16 cellular contexts compared by ENCODE assay signal in the genomic region with DNA sequence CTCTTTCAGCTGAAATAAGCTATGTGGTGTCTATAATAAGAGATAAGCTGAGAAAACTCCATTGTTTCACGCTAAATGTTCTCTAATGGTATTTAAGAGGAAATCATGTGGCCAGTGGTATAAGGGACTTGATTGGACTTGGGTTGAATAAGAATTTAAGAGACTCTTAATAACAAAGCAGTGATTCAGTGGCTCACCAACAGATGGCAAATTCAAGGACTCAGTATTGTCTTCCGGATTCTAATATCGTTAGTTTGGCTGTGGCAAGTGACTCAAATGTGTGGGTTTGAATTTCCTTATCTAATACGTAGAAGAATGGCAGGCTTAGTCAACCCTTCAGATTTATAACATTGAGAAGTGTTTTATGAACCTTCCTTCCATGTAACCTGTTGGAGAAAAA. TPM values are rescaled to one million over a fixed set of nuclear protein-coding genes. Genes with fewer than 3 reads are reported as not detected.
DNase-seq lines count a peak whose midpoint lies in the region; ATAC-seq, FAIRE-seq and TF ChIP-seq lines count a peak whose summit lies in the region.
"Had no signal": no experiment of that assay in that cellular context is flagged by ENCODE, and none has a peak within 500 bp of the region (broad histone marks: within the 10 kb centered on the region; RNA-seq: fewer than 3 reads in every experiment).

No MANE protein-coding gene starts in this region.

- FAIRE-seq in K562 (lab: Jason Lieb, UNC) (no peak), keratinocyte (lab: Jason Lieb, UNC) (peak; percentile 81), kidney (lab: Jason Lieb, UNC) (no peak)

- no peak for TF ChIP-seq RAD21 in K562 (CRISPR knock-in tag; conservative IDR thresholded peaks at IDR 0.05 in 1 of 2, IDR thresholded peaks at IDR 0.05 in 1 of 2)

- intact Hi-C loops in K562 (cut with micrococcal nuclease) (no loop called here), kidney (cut with DNase I) (no loop called here)

- no peak overlapping the region for H3K27ac ChIP-seq in K562 (ENCODE audit: extremely low read depth, low read depth, low read length)
- peak overlapping the region; percentile 58 for H3K27ac ChIP-seq in keratinocyte (ENCODE audit: control insufficient read depth, insufficient read depth, low read length)
- no peak overlapping the region for H3K27ac ChIP-seq in kidney (ENCODE audit: low read depth in 2 of 2, low read length in 2 of 2)
- H3K27ac ChIP-seq: BLaER1, neural progenitor cell, SK-N-MC had no signal

- H3K4me2 ChIP-seq in K562 (ENCODE audit: insufficient read depth, low read length) (no peak overlapping the region), keratinocyte (ENCODE audit: control insufficient read depth, extremely low read depth, insufficient read depth, low read depth, low read length) (peak overlapping the region; percentile 32)
- H3K4me2 ChIP-seq: BLaER1, neural progenitor cell had no signal

- peaks cover 1% of the 10 kb centered on the region; the same call in 2 of the 3 replicates for H3K36me3 ChIP-seq in K562 (ENCODE audit: control insufficient read depth, insufficient read depth, low read length)
- peaks cover 0 to 2% of the 10 kb centered on the region in 2 experiments for H3K36me3 ChIP-seq in keratinocyte (ENCODE audit: control insufficient read depth in 2 of 2, extremely low read depth in 1 of 2, insufficient read depth in 2 of 2, low read length in 2 of 2)
- H3K36me3 ChIP-seq in kidney (ENCODE audit: control insufficient read depth in 1 of 2, insufficient read depth in 2 of 2, low read length in 2 of 2): peaks cover 0 to 8% of the 10 kb centered on the region in 2 donors

- no TSS peak for BruUV-seq in K562 (replicated peaks; lab: Mats Ljungman, UMichigan)

- DNase-seq in COLO829 (ENCODE audit: low spot score): peak; percentile 81
- DNase-seq in M059J (ENCODE audit: low read depth): peak; percentile 92
- DNase-seq in K562 (ENCODE audit: extremely low read depth in 1 of 4, low spot score in 3 of 4): no peak
- no peak for DNase-seq in keratinocyte (ENCODE audit: low read depth, low spot score)
- DNase-seq in kidney: no peak
- DNase-seq in activated CD4-positive, alpha-beta T cell treated with anti-CD3 and anti-CD28 coated beads for 1 hour: no peak
- DNase-seq: activated CD4-positive, CD25-positive, alpha-beta regulatory T cell treated with anti-CD3 and anti-CD28 coated beads, Interleukin-2, amount 50 U/mL, for 72 hours; activated T-cell treated with anti-CD3 and anti-CD28 coated beads, Interleukin-2, amount 50 U/mL, for 4 hours; GF-D8; NCI-H1105 treated with DMSO at 0.1 percent for 48 hours; NCI-H510A had no signal

- POLR2A ChIA-PET in K562 (lab: Yijun Ruan, JAX): interaction anchor here (0.5 kb wide), 1 partner anchor 222 kb away, joined by 3 read pairs; no protein-coding TSS in a partner anchor

- CTCF ChIA-PET in K562 (lab: Yijun Ruan, JAX; ENCODE audit: low intra/inter-chr PET ratio): no interaction called here

- H3K4me1 ChIP-seq in K562 (replicated peaks in 1 of 2; ENCODE audit: control insufficient read depth in 2 of 2, insufficient read depth in 2 of 2, low read length in 2 of 2) (no peaks in the 10 kb centered on the region), keratinocyte (ENCODE audit: control insufficient read depth, extremely low read depth, insufficient read depth, low read length) (peaks cover 42% of the 10 kb centered on the region), kidney (ENCODE audit: control insufficient read depth in 1 of 2, insufficient read depth in 1 of 2, low read depth in 1 of 2, low read length in 2 of 2) (no peaks in the 10 kb centered on the region)
- H3K4me1 ChIP-seq: neural progenitor cell had no signal

- TF ChIP-seq POLR2A in K562 (conservative IDR thresholded peaks at IDR 0.05): no peak

- H2AFZ ChIP-seq in K562 (ENCODE audit: low read depth, low read length): no peak overlapping the region
- H2AFZ ChIP-seq in keratinocyte (ENCODE audit: control insufficient read depth, low read length): no peak overlapping the region
- H2AFZ ChIP-seq: neural progenitor cell had no signal

- H3K79me2 ChIP-seq in K562 (ENCODE audit: control insufficient read depth, insufficient read depth, low read length) (no peaks in the 10 kb centered on the region), keratinocyte (ENCODE audit: control insufficient read depth, insufficient read depth, low read length) (no peaks in the 10 kb centered on the region)

- ATAC-seq in K562: no peak
- ATAC-seq in HG02840 (IDR thresholded peaks at IDR 0.05; ENCODE audit: low FRiP score, unreplicated experiment): no peak
- no peak for ATAC-seq in GM21825 (IDR thresholded peaks at IDR 0.05; ENCODE audit: unreplicated experiment)
- ATAC-seq: activated T-cell treated with anti-CD3 and anti-CD28 coated beads, Interleukin-2, amount 50 U/mL, for 4 hours had no signal

- no peak for TF ChIP-seq CTCF in K562 (IDR thresholded peaks at IDR 0.05 in 2 of 3, conservative IDR thresholded peaks at IDR 0.05 in 1 of 3; ENCODE audit: insufficient read depth in 2 of 3, low read depth in 1 of 3, low read length in 3 of 3)
- peak in 1 of 3 experiments; percentile 18 for TF ChIP-seq CTCF in keratinocyte (optimal IDR thresholded peaks at IDR 0.05 in 1 of 3, IDR thresholded peaks at IDR 0.05 in 1 of 3, conservative IDR thresholded peaks at IDR 0.05 in 1 of 3; ENCODE audit: extremely low read depth in 1 of 3, insufficient read depth in 2 of 3, low read length in 3 of 3)
- no peak for TF ChIP-seq CTCF in kidney (IDR thresholded peaks at IDR 0.05; ENCODE audit: borderline replicate concordance, extremely low read depth, insufficient read depth)

- 46% methylated on average over 4 of the region's 4 CpGs for WGBS in K562 (ENCODE audit: insufficient coverage, low coverage, missing lambda C conversion rate)

- no peak overlapping the region for H3K4me3 ChIP-seq in K562
- peak overlapping the region in 1 of 3 experiments; percentile 25 for H3K4me3 ChIP-seq in keratinocyte (ENCODE audit: control insufficient read depth in 2 of 3, extremely low read depth in 1 of 3, insufficient read depth in 2 of 3, low read depth in 1 of 3, low read length in 3 of 3)
- H3K4me3 ChIP-seq in kidney (ENCODE audit: low read length in 2 of 2): no peak overlapping the region
- H3K4me3 ChIP-seq: BLaER1, neural progenitor cell, SK-N-MC had no signal

- H3K27me3 ChIP-seq in K562 (ENCODE audit: control insufficient read depth in 2 of 2, insufficient read depth in 2 of 2, low read length in 2 of 2) (no peaks in the 10 kb centered on the region), keratinocyte (ENCODE audit: control insufficient read depth, extremely low read depth, insufficient read depth, low read length) (no peaks in the 10 kb centered on the region)
- H3K27me3 ChIP-seq: BLaER1, neural progenitor cell had no signal

- TF ChIP-seq EP300 in K562 (IDR thresholded peaks at IDR 0.05; ENCODE audit: low read length): no peak

- dilution Hi-C loops in keratinocyte (cut with MboI; ENCODE audit: extremely low pct_ligation_motif_present, low sequenced_read_pairs): no loop called here

- H3K9me1 ChIP-seq in K562 (ENCODE audit: control insufficient read depth, insufficient read depth, low read length) (no peaks in the 10 kb centered on the region), keratinocyte (ENCODE audit: control insufficient read depth, extremely low read depth, insufficient read depth, low read length) (no peaks in the 10 kb centered on the region)

- in situ Hi-C loops in K562 (cut with MboI): no loop called here

- H3K9me3 ChIP-seq in K562 (replicated peaks; ENCODE audit: control insufficient read depth, insufficient read depth, low read depth, low read length) (no peaks in the 10 kb centered on the region), keratinocyte (ENCODE audit: control insufficient read depth, low read depth, low read length) (no peaks in the 10 kb centered on the region), kidney (ENCODE audit: control insufficient read depth in 1 of 2, low read length in 2 of 2) (no peaks in the 10 kb centered on the region)
- H3K9me3 ChIP-seq: BLaER1 had no signal

- no peaks in the 10 kb centered on the region for H4K20me1 ChIP-seq in K562 (replicated peaks; ENCODE audit: control insufficient read depth, insufficient read depth, low read length)
- H4K20me1 ChIP-seq in keratinocyte (ENCODE audit: control insufficient read depth, extremely low read depth, insufficient read depth, low read length): no peaks in the 10 kb centered on the region

- H3K9ac ChIP-seq in K562 (ENCODE audit: insufficient read depth in 1 of 2, low read depth in 2 of 2, low read length in 2 of 2): no peak overlapping the region
- H3K9ac ChIP-seq in keratinocyte (ENCODE audit: control insufficient read depth, extremely low read depth, insufficient read depth, low read length): peak overlapping the region; percentile 28
- no peak overlapping the region for H3K9ac ChIP-seq in kidney (ENCODE audit: low read length in 2 of 2)
- H3K9ac ChIP-seq: BLaER1, neural progenitor cell had no signal

RNA-seq across cellular contexts. Expression of gene KCNH3, which starts 49.1 kb away (rescaled TPM):
- 0.05 TPM in 1 of 2 replicates, not detected in the other for total RNA-seq in M059J (2014; rRNA removed; shearing (Covaris generic))
- not detected in 2 replicates for total RNA-seq in K562 (2011; cell fraction: chromatin; rRNA removed; ENCODE audit: low replicate concordance)
- 0.17 TPM in 1 of 2 replicates, not detected in the other for total RNA-seq in K562 (2011; cell fraction: nucleolus; rRNA removed)
- total RNA-seq in K562 (2011; cell fraction: nucleoplasm; rRNA removed): not detected in 2 replicates
- total RNA-seq in K562 (2014; rRNA removed) (0.08 TPM in 1 of 2 replicates, not detected in the other), K562 (2014; rRNA removed; fragmentation: Illumina TruSeq; extraction: Trizol) (not detected in 2 replicates), K562 (2015; rRNA removed; fragmentation: Illumina TruSeq; extraction: Trizol) (not detected in 2 replicates), K562 (2021) (0.09 and 0.29 TPM in 2 replicates), kidney (2.8 TPM)
- polyA plus RNA-seq in K562 (2011; rRNA removed) (0.01 and 0.04 TPM in 2 replicates), K562 (2014; fragmentation: Illumina TruSeq; extraction: Trizol) (not detected in 2 replicates), K562 (2014; fragmentation: Nextera tagmentation; extraction: Ambion mirVana) (not detected), K562 (2014; rRNA removed) (0.09 TPM in 1 of 2 replicates, not detected in the other), keratinocyte (0.08 to 0.21 TPM (median 0.16 TPM) in 3 replicates), kidney (ENCODE audit: insufficient read depth, low read depth, low replicate concordance) (1.4 TPM)
- polyA plus RNA-seq in K562 (2011; cell fraction: cytosol; rRNA removed): 0.01 and 0.12 TPM in 2 replicates
- polyA plus RNA-seq in K562 (2011; cell fraction: nucleus; rRNA removed): 0.10 and 0.28 TPM in 2 replicates
- polyA plus RNA-seq in K562 (2012): 0.04 and 0.05 TPM in 2 replicates
- not detected in 2 replicates for polyA minus RNA-seq in K562 (2011; rRNA and poly(A)+ RNA removed)
- polyA minus RNA-seq in K562 (2011; cell fraction: cytosol; rRNA and poly(A)+ RNA removed): not detected in 2 replicates
- polyA minus RNA-seq in K562 (2011; cell fraction: nucleus; rRNA and poly(A)+ RNA removed): under 0.01 TPM in 1 of 2 replicates, not detected in the other
- not detected for polyA plus RNA-seq in keratinocyte (2011; ENCODE audit: low read depth)
- 0.06 and 0.23 TPM in 2 replicates for polyA plus RNA-seq in keratinocyte (2011; cell fraction: cytosol; rRNA removed)
- 0.20 and 0.64 TPM in 2 replicates for polyA plus RNA-seq in keratinocyte (2011; cell fraction: nucleus; rRNA removed)
- 0.30 and 0.57 TPM in 2 replicates for polyA plus RNA-seq in keratinocyte (2012; ENCODE audit: low replicate concordance)
- 0.03 to 0.23 TPM (median 0.23 TPM) in 3 replicates for polyA minus RNA-seq in keratinocyte
- not detected for polyA minus RNA-seq in keratinocyte (2011; cell fraction: cytosol; rRNA and poly(A)+ RNA removed)
- 0.32 and 0.39 TPM in 2 replicates for polyA minus RNA-seq in keratinocyte (2011; cell fraction: nucleus; rRNA and poly(A)+ RNA removed)

Comparison
In these comparisons a context has a peak if more than half of its experiments do, and no peak if none do; other contexts are left out.
1. DNase-seq: peak in COLO829 (single experiment) and M059J (single experiment); none in K562 (0 of 4), keratinocyte (single experiment), kidney (single experiment) and activated CD4-positive, alpha-beta T cell treated with anti-CD3 and anti-CD28 coated beads for 1 hour (single experiment).